In genomic region chr20:45791668-45792512, GRCh38 we compare ENCODE assay signal across 8 cellular contexts. TPM values are rescaled to one million over a fixed set of nuclear protein-coding genes. Genes with fewer than 3 reads are reported as not detected.
DNase-seq lines count a peak whose midpoint lies in the region; ATAC-seq and TF ChIP-seq lines count a peak whose summit lies in the region.

TSS of gene DNTTIP1 (plus strand) at chr20:45791954. CDS start at chr20:45792005, 51 bp downstream.
TSS of gene WFDC3 (minus strand) at chr20:45791883. CDS start at chr20:45789975, 1,908 bp downstream.

- H3K27me3 ChIP-seq in rectal smooth muscle tissue (ENCODE audit: control insufficient read depth, insufficient read depth, low read length) (no peaks in the 10 kb centered on the region), vagina (no peaks in the 10 kb centered on the region)

- H3K4me3 ChIP-seq in astrocyte of the cerebellum (ENCODE audit: low read depth, low read length) (peak within 1 kb of the TSS; percentile 95), rectal smooth muscle tissue (ENCODE audit: low read length) (peak within 1 kb of the TSS; percentile 92), vagina (peak within 1 kb of the TSS; percentile 59 to 83)

- H3K9me3 ChIP-seq in vagina, result no peaks in the 10 kb centered on the region

- H3K27ac ChIP-seq in rectal smooth muscle tissue (ENCODE audit: low read depth, low read length), result peak within 1 kb of the TSS; percentile 86
- H3K27ac ChIP-seq in vagina, result peak within 1 kb of the TSS; percentile 88

- no peak for TF ChIP-seq POLR2A in vagina (IDR thresholded peaks at IDR 0.05)

- in situ Hi-C loops in GM13977 (cut with MboI; ENCODE audit: low pct_unique_long_range_greater_than_20kb, low sequenced_read_pairs, unreplicated experiment), result no loop called here
- in situ Hi-C loops in astrocyte of the cerebellum (cut with HindIII; ENCODE audit: low sequenced_read_pairs), result no loop called here

- peak; percentile 78 for ATAC-seq in HG02852 (IDR thresholded peaks at IDR 0.05; ENCODE audit: unreplicated experiment)

- intact Hi-C loops in vagina (cut with DNase I), result no loop called here

- peak within 1 kb of the TSS; percentile 66 for H3K9ac ChIP-seq in rectal smooth muscle tissue (ENCODE audit: low read length)

- no peak for TF ChIP-seq CTCF in GM13977 (IDR thresholded peaks at IDR 0.05; ENCODE audit: extremely low read depth, insufficient read depth, missing control alignments)
- TF ChIP-seq CTCF in astrocyte of the cerebellum (IDR thresholded peaks at IDR 0.05; ENCODE audit: low read depth, low read length, missing control alignments), result no peak
- TF ChIP-seq CTCF in vagina (IDR thresholded peaks at IDR 0.05), result no peak

- DNase-seq in GM13977 (ENCODE audit: low spot score) (peak; percentile 95), NCI-H187 (lab: John Stamatoyannopoulos, UW) (peak; percentile 55 to 87), T-helper 9 cell (peak; percentile 81), astrocyte of the cerebellum (ENCODE audit: low read depth) (peak; percentile 49), hippocampal formation (lab: John Stamatoyannopoulos, UW) (peak; percentile 72 to 79), vagina (ENCODE audit: extremely low spot score in 2 of 2) (peak in 1 of 2 donors; percentile 92)

- H3K36me3 ChIP-seq in rectal smooth muscle tissue (ENCODE audit: control insufficient read depth, insufficient read depth, low read length), result peaks cover 15% of the 10 kb centered on the region
- H3K36me3 ChIP-seq in vagina, result peaks cover 0 to 30% of the 10 kb centered on the region in 2 donors

- H3K4me1 ChIP-seq in rectal smooth muscle tissue (ENCODE audit: control insufficient read depth, insufficient read depth, low read length) (peaks cover 4% of the 10 kb centered on the region), vagina (peaks cover 20% of the 10 kb centered on the region)

RNA-seq across cellular contexts. Expression of gene DNTTIP1, which starts in this region (rescaled TPM):
- total RNA-seq in vagina, result 33.6 TPM

RNA-seq across cellular contexts. Expression of gene WFDC3, which starts in this region (rescaled TPM):
- not detected for total RNA-seq in vagina
